22 cellular contexts compared by ENCODE assay signal in genomic region chr10:28444031-28444430, GRCh38.
"Had no signal": no experiment of that assay in that cellular context is flagged by ENCODE, and none has a peak within 500 bp of the region (broad histone marks: within the 10 kb centered on the region; RNA-seq: fewer than 3 reads in every experiment).

No MANE protein-coding gene starts in this region.

- H3K4me3 ChIP-seq: ascending aorta, stomach, transverse colon, uterus had no signal

- H3K4me1 ChIP-seq: ascending aorta, stomach, transverse colon, uterus had no signal

- H3K36me3 ChIP-seq: ascending aorta, stomach, transverse colon, uterus had no signal

- H3K4me1 Mint-ChIP-seq: activated naive CD4-positive, alpha-beta T cell treated with anti-CD3 and anti-CD28 coated beads, Interleukin-2, amount 50 U/mL, for 24 hours; stimulated activated memory B cell treated with anti-CD40 and anti-IgM and Interleukin-4, amounts not matched to agents 10 μg/mL and 1 μg/mL and 100 μg/mL, for 72 hours had no signal

- DNase-seq: activated CD4-positive, alpha-beta T cell treated with anti-CD3 and anti-CD28 coated beads, Interleukin-2, amount 50 U/mL, for 1 hour; activated CD4-positive, CD25-positive, alpha-beta regulatory T cell treated with anti-CD3 and anti-CD28 coated beads, Interleukin-2, amount 50 U/mL, for 72 hours; activated CD8-positive, alpha-beta T cell treated with anti-CD3 and anti-CD28 coated beads, Interleukin-2, amount 10 ng/mL, durations not matched to agents 7 days and 5 days; activated gamma-delta T cell treated with Interleukin-2 at 50 U/mL for 16 hours; central memory CD4-positive, alpha-beta T cell; effector memory CD4-positive, alpha-beta T cell; foreskin melanocyte; left ventricle myocardium superior; nucleus accumbens; small intestine; stomach; transverse colon; uterus had no signal

- ATAC-seq: activated CD8-positive, alpha-beta T cell treated with anti-CD3 and anti-CD28 coated beads, Interleukin-2, amount 10 ng/mL, durations not matched to agents 7 days and 5 days; esophagus mucosa; left ventricle myocardium superior; sciatic nerve; stimulated activated memory B cell treated with anti-CD40 and anti-IgM and Interleukin-4, amounts not matched to agents 10 μg/mL and 1 μg/mL and 100 μg/mL, for 72 hours had no signal

- H3K9me3 Mint-ChIP-seq: activated naive CD4-positive, alpha-beta T cell treated with anti-CD3 and anti-CD28 coated beads, Interleukin-2, amount 50 U/mL, for 24 hours; activated T-helper 1 cell treated with anti-CD3 and anti-CD28 coated beads, Interleukin-12 subunit alpha, Interleukin-12 subunit beta, Interleukin-2, Interleukin-4 antibody, amounts not matched to agents 30 ng/mL and 10 ng/mL and 1 ng/mL, durations not matched to agents 14 hours and 24 hours and 36 hours; nephron; stimulated activated memory B cell treated with anti-CD40 and anti-IgM and Interleukin-4, amounts not matched to agents 10 μg/mL and 1 μg/mL and 100 μg/mL, for 72 hours; T-helper 2 cell treated with Interferon-gamma antibody and Interleukin-4, amounts not matched to agents 5 μg/mL and 100 μg/mL, for 36 hours had no signal

- H3K27ac ChIP-seq: ascending aorta, stomach, transverse colon, uterus, VCaP had no signal

- H3K27me3 Mint-ChIP-seq: activated naive CD4-positive, alpha-beta T cell treated with anti-CD3 and anti-CD28 coated beads, Interleukin-2, amount 50 U/mL, for 24 hours had no signal

- H3K27me3 ChIP-seq: ascending aorta, stomach, transverse colon, uterus had no signal

- H3K4me3 Mint-ChIP-seq: activated CD8-positive, alpha-beta T cell treated with anti-CD3 and anti-CD28 coated beads, Interleukin-2, amount 10 ng/mL, durations not matched to agents 7 days and 5 days; activated naive CD4-positive, alpha-beta T cell treated with anti-CD3 and anti-CD28 coated beads, Interleukin-2, amount 50 U/mL, for 24 hours; activated T-helper 1 cell treated with anti-CD3 and anti-CD28 coated beads, Interleukin-12 subunit alpha, Interleukin-12 subunit beta, Interleukin-2, Interleukin-4 antibody, amounts not matched to agents 30 ng/mL and 10 ng/mL and 1 ng/mL, durations not matched to agents 14 hours and 24 hours and 36 hours; nephron; stimulated activated memory B cell treated with anti-CD40 and anti-IgM and Interleukin-4, amounts not matched to agents 10 μg/mL and 1 μg/mL and 100 μg/mL, for 72 hours; T-helper 2 cell treated with Interferon-gamma antibody and Interleukin-4, amounts not matched to agents 5 μg/mL and 100 μg/mL, for 36 hours had no signal

- H3K9me3 ChIP-seq: ascending aorta, stomach, transverse colon, uterus had no signal

- H3K36me3 Mint-ChIP-seq: activated naive CD4-positive, alpha-beta T cell treated with anti-CD3 and anti-CD28 coated beads, Interleukin-2, amount 50 U/mL, for 24 hours; stimulated activated memory B cell treated with anti-CD40 and anti-IgM and Interleukin-4, amounts not matched to agents 10 μg/mL and 1 μg/mL and 100 μg/mL, for 72 hours had no signal

- H3K27ac Mint-ChIP-seq: activated CD8-positive, alpha-beta T cell treated with anti-CD3 and anti-CD28 coated beads, Interleukin-2, amount 10 ng/mL, durations not matched to agents 7 days and 5 days; activated naive CD4-positive, alpha-beta T cell treated with anti-CD3 and anti-CD28 coated beads, Interleukin-2, amount 50 U/mL, for 24 hours; activated T-helper 1 cell treated with anti-CD3 and anti-CD28 coated beads, Interleukin-12 subunit alpha, Interleukin-12 subunit beta, Interleukin-2, Interleukin-4 antibody, amounts not matched to agents 30 ng/mL and 10 ng/mL and 1 ng/mL, durations not matched to agents 14 hours and 24 hours and 36 hours; nephron; stimulated activated memory B cell treated with anti-CD40 and anti-IgM and Interleukin-4, amounts not matched to agents 10 μg/mL and 1 μg/mL and 100 μg/mL, for 72 hours; T-helper 2 cell treated with Interferon-gamma antibody and Interleukin-4, amounts not matched to agents 5 μg/mL and 100 μg/mL, for 36 hours had no signal
